24 cellular contexts compared by ENCODE assay signal in the genomic region with DNA sequence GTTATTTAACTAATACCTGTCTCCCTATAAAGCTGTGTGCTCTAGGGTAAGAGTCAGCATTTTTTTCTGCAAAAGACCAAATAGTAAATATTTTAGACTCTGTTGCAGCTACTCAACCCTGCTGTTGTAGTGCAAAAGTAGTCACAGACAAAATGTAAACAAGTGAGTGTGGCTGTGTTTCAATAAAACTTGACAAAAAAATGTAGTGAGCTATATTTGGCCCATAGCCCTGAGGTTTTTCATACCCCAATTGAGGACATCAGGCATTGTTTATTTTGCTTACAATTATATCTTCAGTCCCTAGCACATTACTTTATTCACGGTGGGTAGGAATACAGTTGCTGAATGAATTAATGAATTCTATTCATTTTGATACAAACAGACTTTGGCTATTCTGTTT.
"Had no signal": no experiment of that assay in that cellular context is flagged by ENCODE, and none has a peak within 500 bp of the region (broad histone marks: within the 10 kb centered on the region; RNA-seq: fewer than 3 reads in every experiment).

No MANE protein-coding gene starts in this region.

- H3K36me3 ChIP-seq: left ventricle myocardium inferior, pancreas, prostate gland, sigmoid colon, tibial nerve, upper lobe of left lung, vagina had no signal

- H3K4me2 ChIP-seq: hepatocyte, smooth muscle cell had no signal

- H3K27ac ChIP-seq: hepatocyte, left ventricle myocardium inferior, pancreas, prostate gland, sigmoid colon, tibial nerve, upper lobe of left lung, vagina had no signal

- H3K9me3 ChIP-seq: left ventricle myocardium inferior, pancreas, prostate gland, sigmoid colon, tibial nerve, upper lobe of left lung, vagina had no signal

- H2AFZ ChIP-seq: hepatocyte had no signal

- DNase-seq: islet precursor cell; left ventricle myocardium inferior; naive thymus-derived CD8-positive, alpha-beta T cell; nucleus accumbens; pancreas; posterior cingulate gyrus; retina; right cardiac atrium; sigmoid colon; stimulated activated CD4-positive, alpha-beta T cell treated with anti-CD3 and anti-CD28 coated beads, Interleukin-1b, Interleukin-23, amount 100 ng/mL, for 48 hours; stimulated activated CD4-positive, alpha-beta T cell treated with anti-CD3 and anti-CD28 coated beads, Interleukin-2, amount 100 ng/mL, for 48 hours; stimulated activated CD4-positive, alpha-beta T cell treated with anti-CD3 and anti-CD28 coated beads, Interleukin-4, amount 100 ng/mL, for 4 hours; stimulated activated CD8-positive, alpha-beta memory T cell treated with anti-CD3 and anti-CD28 coated beads, Interleukin-4, amount 100 ng/mL, for 48 hours; stimulated activated naive CD4-positive, alpha-beta T cell treated with Interleukin-2 at 50 U/mL for 16 hours; stimulated activated naive CD8-positive, alpha-beta T cell treated with anti-CD3 and anti-CD28 coated beads, Interleukin-15, amount 100 ng/mL, for 72 hours; substantia nigra; upper lobe of left lung had no signal

- FAIRE-seq: pancreas had no signal

- ATAC-seq: naive thymus-derived CD8-positive, alpha-beta T cell; pancreas; right cardiac atrium; stimulated activated memory B cell treated with anti-CD40 and anti-IgM and Interleukin-4, amounts not matched to agents 10 μg/mL and 1 μg/mL and 100 μg/mL, for 72 hours; stimulated activated naive CD8-positive, alpha-beta T cell treated with anti-CD3 and anti-CD28 coated beads, Interleukin-15, amount 100 ng/mL, for 72 hours had no signal

- H3K4me1 ChIP-seq: left ventricle myocardium inferior, pancreas, prostate gland, sigmoid colon, tibial nerve, upper lobe of left lung, vagina had no signal

- H3K27me3 ChIP-seq: hepatocyte, pancreas, sigmoid colon, tibial nerve, upper lobe of left lung, vagina had no signal

- H3K4me3 ChIP-seq: hepatocyte, left ventricle myocardium inferior, lung, pancreas, prostate gland, sigmoid colon, smooth muscle cell, tibial nerve, upper lobe of left lung, vagina had no signal
